Comparison of ENCODE assay signal across 1 cellular context in the genomic region with DNA sequence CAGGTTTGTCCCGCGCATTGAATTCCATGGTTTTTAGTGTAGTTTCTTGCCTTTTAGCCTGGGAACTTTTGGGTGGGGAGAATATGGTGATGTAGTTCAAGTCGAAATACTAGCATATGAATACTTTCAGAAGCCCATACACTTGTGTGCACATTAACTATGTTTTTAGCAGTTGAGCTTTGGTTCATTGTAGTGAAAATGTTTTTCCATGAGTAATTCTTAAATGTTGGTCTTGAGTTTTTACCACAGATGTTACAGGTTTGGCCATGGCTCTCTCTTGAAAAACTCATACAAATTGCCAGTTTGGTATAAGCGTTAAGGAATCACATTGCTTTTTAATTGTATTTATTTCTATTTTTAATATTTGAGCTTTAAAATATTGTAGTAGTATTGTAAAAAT.
TF ChIP-seq lines count a peak whose summit lies in the region.

No MANE protein-coding gene starts in this region.

TF ChIP-seq in GM23338, 12 proteins besides CTCF, POLR2A, EP300 and RAD21:
- no peak for TF ChIP-seq REST (IDR thresholded peaks at IDR 0.05; ENCODE audit: unreplicated experiment)
- TF ChIP-seq EZH2 (IDR thresholded peaks at IDR 0.05; ENCODE audit: low read depth, unreplicated experiment): no peak
- no peak for TF ChIP-seq STAT1 (IDR thresholded peaks at IDR 0.05; ENCODE audit: unreplicated experiment)
- TF ChIP-seq POLR2AphosphoS5 (IDR thresholded peaks at IDR 0.05; ENCODE audit: low read depth): no peak
- TF ChIP-seq EZH2phosphoT487 (IDR thresholded peaks at IDR 0.05; ENCODE audit: unreplicated experiment): no peak
- no peak for TF ChIP-seq NANOG (IDR thresholded peaks at IDR 0.05; ENCODE audit: borderline replicate concordance)
- TF ChIP-seq ZNF331 (CRISPR knock-in tag; IDR thresholded peaks at IDR 0.05; ENCODE audit: low read depth): no peak
- no peak for TF ChIP-seq ZNF114 (CRISPR knock-in tag; IDR thresholded peaks at IDR 0.05)
- TF ChIP-seq JUNB (IDR thresholded peaks at IDR 0.05; ENCODE audit: unreplicated experiment): no peak
- no peak for TF ChIP-seq ZNF462 (CRISPR knock-in tag; IDR thresholded peaks at IDR 0.05)
- no peak for TF ChIP-seq CREB1 (CRISPR knock-in tag; IDR thresholded peaks at IDR 0.05; ENCODE audit: low read depth)
- TF ChIP-seq ETS1 (IDR thresholded peaks at IDR 0.05): no peak
